1 cellular context compared by ENCODE assay signal in genomic region chr20:19964289-19965263, GRCh38.
TF ChIP-seq lines count a peak whose summit lies in the region.

No MANE protein-coding gene starts in this region.

TF ChIP-seq in HepG2, 621 proteins besides CTCF, POLR2A, EP300 and RAD21 (continued from another document and continues in another):
- TF ChIP-seq BRF2 (CRISPR knock-in tag; IDR thresholded peaks at IDR 0.05) (peak; percentile 99), ZNF260 (CRISPR knock-in tag; IDR thresholded peaks at IDR 0.05; ENCODE audit: borderline replicate concordance, low read depth) (0 out of 2 replicates have a peak, but pooled peaks have one; percentile 20), TCF7L2 (IDR thresholded peaks at IDR 0.05; ENCODE audit: low read depth, low read length) (no peak), PHF5A (CRISPR knock-in tag; IDR thresholded peaks at IDR 0.05; ENCODE audit: low read depth, unreplicated experiment) (peak; percentile 100), FOXO1 (CRISPR knock-in tag; IDR thresholded peaks at IDR 0.05) (peak; percentile 100), MTA1 (CRISPR knock-in tag; IDR thresholded peaks at IDR 0.05; ENCODE audit: borderline replicate concordance) (peak; percentile 100), ONECUT2 (CRISPR knock-in tag; IDR thresholded peaks at IDR 0.05) (peak; percentile 92), ZNF816 (CRISPR knock-in tag; IDR thresholded peaks at IDR 0.05; ENCODE audit: borderline replicate concordance) (peak; percentile 100), ZNF510 (CRISPR knock-in tag; IDR thresholded peaks at IDR 0.05; ENCODE audit: low read depth) (peak; percentile 100), SMC3 (IDR thresholded peaks at IDR 0.05; ENCODE audit: low read length) (peak; percentile 67), TFAP4 (IDR thresholded peaks at IDR 0.05; ENCODE audit: borderline replicate concordance, low read depth) (peak; percentile 100), ATM (IDR thresholded peaks at IDR 0.05; ENCODE audit: borderline replicate concordance) (no peak), ZNF569 (CRISPR knock-in tag; IDR thresholded peaks at IDR 0.05; ENCODE audit: borderline replicate concordance) (peak; percentile 100; the same call in 1 of the 2 replicates), ZNF460 (CRISPR knock-in tag; IDR thresholded peaks at IDR 0.05; ENCODE audit: borderline replicate concordance) (peak; percentile 87; the same call in 1 of the 2 replicates), ZNF20 (CRISPR knock-in tag; IDR thresholded peaks at IDR 0.05) (peak; percentile 100), ZNF33A (CRISPR knock-in tag; IDR thresholded peaks at IDR 0.05; ENCODE audit: borderline replicate concordance) (peak; percentile 99), ZNF296 (CRISPR knock-in tag; conservative IDR thresholded peaks at IDR 0.05) (peak; percentile 97; the same call in 1 of the 2 replicates), ZFY (CRISPR knock-in tag; IDR thresholded peaks at IDR 0.05) (peak; percentile 86), KDM3A (CRISPR knock-in tag; IDR thresholded peaks at IDR 0.05; ENCODE audit: low read depth) (peak; percentile 99), KLF16 (CRISPR knock-in tag; IDR thresholded peaks at IDR 0.05) (peak; percentile 98 to 100), MATR3 (CRISPR knock-in tag; IDR thresholded peaks at IDR 0.05) (no peak), ZNF691 (CRISPR knock-in tag; IDR thresholded peaks at IDR 0.05; ENCODE audit: borderline replicate concordance, low read depth) (peak; percentile 100), KDM2A (CRISPR knock-in tag; IDR thresholded peaks at IDR 0.05; ENCODE audit: borderline replicate concordance, low read depth) (peak; percentile 98), ZFYVE20 (CRISPR knock-in tag; IDR thresholded peaks at IDR 0.05; ENCODE audit: borderline replicate concordance, low read depth) (peak; percentile 99), ZFP36L2 (CRISPR knock-in tag; IDR thresholded peaks at IDR 0.05) (peak; percentile 98), ZNF878 (CRISPR knock-in tag; IDR thresholded peaks at IDR 0.05) (peak; percentile 100), FLYWCH1 (CRISPR knock-in tag; IDR thresholded peaks at IDR 0.05) (peak; percentile 98), TGIF2 (CRISPR knock-in tag; IDR thresholded peaks at IDR 0.05) (peak; percentile 99), LRRFIP1 (CRISPR knock-in tag; conservative IDR thresholded peaks at IDR 0.05) (peak; percentile 92), NCOA5 (CRISPR knock-in tag; IDR thresholded peaks at IDR 0.05) (peak; percentile 36; the same call in 1 of the 2 replicates), CEBPB (IDR thresholded peaks at IDR 0.05; ENCODE audit: borderline replicate concordance, low read depth, low read length) (peak; percentile 100), SP140L (CRISPR knock-in tag; IDR thresholded peaks at IDR 0.05; ENCODE audit: borderline replicate concordance) (peak; percentile 99; the same call in 1 of the 2 replicates), KAT7 (CRISPR knock-in tag; IDR thresholded peaks at IDR 0.05; ENCODE audit: borderline replicate concordance) (peak; percentile 75; the same call in 1 of the 2 replicates), ZBTB8A (CRISPR knock-in tag; IDR thresholded peaks at IDR 0.05; ENCODE audit: borderline replicate concordance, low read depth) (peak; percentile 99), ZNF143 (CRISPR knock-in tag; IDR thresholded peaks at IDR 0.05) (peak; percentile 74), AHDC1 (CRISPR knock-in tag; IDR thresholded peaks at IDR 0.05; ENCODE audit: borderline replicate concordance) (peak; percentile 100), SRSF1 (optimal IDR thresholded peaks at IDR 0.05; ENCODE audit: low read depth, low read length) (no peak), ZBED4 (CRISPR knock-in tag; IDR thresholded peaks at IDR 0.05; ENCODE audit: borderline replicate concordance) (peak; percentile 99), MAF1 (CRISPR knock-in tag; IDR thresholded peaks at IDR 0.05; ENCODE audit: borderline replicate concordance) (no peak), CHD4 (IDR thresholded peaks at IDR 0.05; ENCODE audit: borderline replicate concordance, low read length) (peak; percentile 66; the same call in 1 of the 2 replicates), TAF1 (CRISPR knock-in tag; IDR thresholded peaks at IDR 0.05) (no peak), ZNF382 (CRISPR knock-in tag; IDR thresholded peaks at IDR 0.05; ENCODE audit: borderline replicate concordance) (no peak), GLMP (CRISPR knock-in tag; IDR thresholded peaks at IDR 0.05; ENCODE audit: borderline replicate concordance) (peak; percentile 96), ZNF672 (CRISPR knock-in tag; IDR thresholded peaks at IDR 0.05) (peak; percentile 98), MNT (IDR thresholded peaks at IDR 0.05) (peak; percentile 96), ARNT2 (CRISPR knock-in tag; IDR thresholded peaks at IDR 0.05; ENCODE audit: low read depth) (peak; percentile 100)
